In the genomic region with DNA sequence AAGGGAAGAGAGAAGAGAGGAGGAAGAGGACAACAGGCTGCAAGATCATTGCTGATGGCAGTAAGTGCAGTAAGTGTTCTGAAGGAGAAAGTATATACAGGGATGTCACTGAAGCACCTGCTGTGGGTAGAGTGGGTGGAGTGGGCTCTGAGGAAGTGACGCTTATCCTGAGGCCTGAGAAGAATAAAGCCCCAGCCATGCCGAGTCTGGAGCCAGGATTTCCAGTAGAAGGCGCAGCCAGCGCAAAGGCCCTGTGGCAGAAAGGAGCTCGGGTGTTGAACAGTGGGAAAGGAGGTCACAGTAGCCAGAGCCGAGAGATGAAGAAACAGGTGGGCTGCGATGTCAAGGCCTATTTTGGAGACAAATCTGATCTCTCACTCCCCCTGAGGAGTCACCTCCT, we compare ENCODE assay signal across 1 cellular context.
TF ChIP-seq lines count a peak whose summit lies in the region.

No MANE protein-coding gene starts in this region.

TF ChIP-seq in GM12878, 131 proteins besides CTCF, POLR2A, EP300 and RAD21:
- TF ChIP-seq ZNF622 (IDR thresholded peaks at IDR 0.05) (no peak), CEBPB (IDR thresholded peaks at IDR 0.05; ENCODE audit: borderline replicate concordance in 1 of 2, low read depth in 2 of 2, low read length in 2 of 2) (no peak), MYB (IDR thresholded peaks at IDR 0.05; ENCODE audit: borderline replicate concordance, low read depth, low read length) (no peak), ASH2L (IDR thresholded peaks at IDR 0.05; ENCODE audit: borderline replicate concordance, low read depth) (no peak), RUNX3 (IDR thresholded peaks at IDR 0.05; ENCODE audit: low read length) (peak; percentile 30; the same call in 1 of the 2 replicates), POU2F2 (IDR thresholded peaks at IDR 0.05; ENCODE audit: borderline replicate concordance, low read depth, low read length) (no peak), SREBF1 (IDR thresholded peaks at IDR 0.05; ENCODE audit: low read length) (no peak), CREB1 (IDR thresholded peaks at IDR 0.05; ENCODE audit: low read depth) (0 out of 2 replicates have a peak, but pooled peaks have one; percentile 13), SIX5 (IDR thresholded peaks at IDR 0.05; ENCODE audit: low read depth, low read length, severe bottlenecking) (no peak), SUPT20H (IDR thresholded peaks at IDR 0.05; ENCODE audit: borderline replicate concordance, control insufficient read depth, low read depth, low read length) (no peak), PML (IDR thresholded peaks at IDR 0.05; ENCODE audit: low read length) (no peak), NFYA (IDR thresholded peaks at IDR 0.05; ENCODE audit: borderline replicate concordance, low read depth, low read length) (no peak), IKZF1 (conservative IDR thresholded peaks at IDR 0.05) (0 out of 2 replicates have a peak, but pooled peaks have one; percentile 10), TCF12 (IDR thresholded peaks at IDR 0.05; ENCODE audit: low read depth, low read length) (peak; percentile 69; the same call in 1 of the 2 replicates), FOS (IDR thresholded peaks at IDR 0.05; ENCODE audit: borderline replicate concordance, extremely low read depth, insufficient read length) (no peak), NFIC (IDR thresholded peaks at IDR 0.05; ENCODE audit: low read depth, low read length) (no peak), WRNIP1 (IDR thresholded peaks at IDR 0.05; ENCODE audit: borderline replicate concordance, low read depth, low read length) (no peak), RCOR1 (conservative IDR thresholded peaks at IDR 0.05; ENCODE audit: low read depth, low read length) (no peak), EGR1 (IDR thresholded peaks at IDR 0.05; ENCODE audit: borderline replicate concordance in 1 of 2, low read depth in 2 of 2, low read length in 2 of 2) (peak in 1 of 2 experiments; percentile 66; a peak in 2 of 3 replicates), HDGF (IDR thresholded peaks at IDR 0.05) (no peak), SKIL (IDR thresholded peaks at IDR 0.05; ENCODE audit: low read depth, poor library complexity, severe bottlenecking) (no peak), EZH2 (IDR thresholded peaks at IDR 0.05; ENCODE audit: borderline replicate concordance, control insufficient read depth, low read depth, low read length) (no peak)
- TF ChIP-seq, protein P1, sequence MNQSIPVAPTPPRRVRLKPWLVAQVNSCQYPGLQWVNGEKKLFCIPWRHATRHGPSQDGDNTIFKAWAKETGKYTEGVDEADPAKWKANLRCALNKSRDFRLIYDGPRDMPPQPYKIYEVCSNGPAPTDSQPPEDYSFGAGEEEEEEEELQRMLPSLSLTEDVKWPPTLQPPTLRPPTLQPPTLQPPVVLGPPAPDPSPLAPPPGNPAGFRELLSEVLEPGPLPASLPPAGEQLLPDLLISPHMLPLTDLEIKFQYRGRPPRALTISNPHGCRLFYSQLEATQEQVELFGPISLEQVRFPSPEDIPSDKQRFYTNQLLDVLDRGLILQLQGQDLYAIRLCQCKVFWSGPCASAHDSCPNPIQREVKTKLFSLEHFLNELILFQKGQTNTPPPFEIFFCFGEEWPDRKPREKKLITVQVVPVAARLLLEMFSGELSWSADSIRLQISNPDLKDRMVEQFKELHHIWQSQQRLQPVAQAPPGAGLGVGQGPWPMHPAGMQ (IDR thresholded peaks at IDR 0.05; ENCODE audit: borderline replicate concordance): no peak
- TF ChIP-seq, protein P2, sequence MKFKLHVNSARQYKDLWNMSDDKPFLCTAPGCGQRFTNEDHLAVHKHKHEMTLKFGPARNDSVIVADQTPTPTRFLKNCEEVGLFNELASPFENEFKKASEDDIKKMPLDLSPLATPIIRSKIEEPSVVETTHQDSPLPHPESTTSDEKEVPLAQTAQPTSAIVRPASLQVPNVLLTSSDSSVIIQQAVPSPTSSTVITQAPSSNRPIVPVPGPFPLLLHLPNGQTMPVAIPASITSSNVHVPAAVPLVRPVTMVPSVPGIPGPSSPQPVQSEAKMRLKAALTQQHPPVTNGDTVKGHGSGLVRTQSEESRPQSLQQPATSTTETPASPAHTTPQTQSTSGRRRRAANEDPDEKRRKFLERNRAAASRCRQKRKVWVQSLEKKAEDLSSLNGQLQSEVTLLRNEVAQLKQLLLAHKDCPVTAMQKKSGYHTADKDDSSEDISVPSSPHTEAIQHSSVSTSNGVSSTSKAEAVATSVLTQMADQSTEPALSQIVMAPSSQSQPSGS (IDR thresholded peaks at IDR 0.05; ENCODE audit: low read length): no peak
- TF ChIP-seq, protein P3, sequence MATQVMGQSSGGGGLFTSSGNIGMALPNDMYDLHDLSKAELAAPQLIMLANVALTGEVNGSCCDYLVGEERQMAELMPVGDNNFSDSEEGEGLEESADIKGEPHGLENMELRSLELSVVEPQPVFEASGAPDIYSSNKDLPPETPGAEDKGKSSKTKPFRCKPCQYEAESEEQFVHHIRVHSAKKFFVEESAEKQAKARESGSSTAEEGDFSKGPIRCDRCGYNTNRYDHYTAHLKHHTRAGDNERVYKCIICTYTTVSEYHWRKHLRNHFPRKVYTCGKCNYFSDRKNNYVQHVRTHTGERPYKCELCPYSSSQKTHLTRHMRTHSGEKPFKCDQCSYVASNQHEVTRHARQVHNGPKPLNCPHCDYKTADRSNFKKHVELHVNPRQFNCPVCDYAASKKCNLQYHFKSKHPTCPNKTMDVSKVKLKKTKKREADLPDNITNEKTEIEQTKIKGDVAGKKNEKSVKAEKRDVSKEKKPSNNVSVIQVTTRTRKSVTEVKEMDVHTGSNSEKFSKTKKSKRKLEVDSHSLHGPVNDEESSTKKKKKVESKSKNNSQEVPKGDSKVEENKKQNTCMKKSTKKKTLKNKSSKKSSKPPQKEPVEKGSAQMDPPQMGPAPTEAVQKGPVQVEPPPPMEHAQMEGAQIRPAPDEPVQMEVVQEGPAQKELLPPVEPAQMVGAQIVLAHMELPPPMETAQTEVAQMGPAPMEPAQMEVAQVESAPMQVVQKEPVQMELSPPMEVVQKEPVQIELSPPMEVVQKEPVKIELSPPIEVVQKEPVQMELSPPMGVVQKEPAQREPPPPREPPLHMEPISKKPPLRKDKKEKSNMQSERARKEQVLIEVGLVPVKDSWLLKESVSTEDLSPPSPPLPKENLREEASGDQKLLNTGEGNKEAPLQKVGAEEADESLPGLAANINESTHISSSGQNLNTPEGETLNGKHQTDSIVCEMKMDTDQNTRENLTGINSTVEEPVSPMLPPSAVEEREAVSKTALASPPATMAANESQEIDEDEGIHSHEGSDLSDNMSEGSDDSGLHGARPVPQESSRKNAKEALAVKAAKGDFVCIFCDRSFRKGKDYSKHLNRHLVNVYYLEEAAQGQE (IDR thresholded peaks at IDR 0.05; ENCODE audit: low read depth, low read length): no peak
